In genomic region chr1:115140442-115141144, GRCh38 we compare ENCODE assay signal across 30 cellular contexts.
"Had no signal": no experiment of that assay in that cellular context is flagged by ENCODE, and none has a peak within 500 bp of the region (broad histone marks: within the 10 kb centered on the region; RNA-seq: fewer than 3 reads in every experiment).

No MANE protein-coding gene starts in this region.

- H3K36me3 ChIP-seq: brain microvascular endothelial cell, cardiac muscle cell, MG63 had no signal

- H3K27ac Mint-ChIP-seq: activated B cell treated with CpG ODN at 0.5 μM for 24 hours; activated CD4-positive, alpha-beta memory T cell treated with anti-CD3 and anti-CD28 coated beads for 36 hours; activated CD4-positive, alpha-beta T cell treated with anti-CD3 and anti-CD28 coated beads, Interleukin-2, amount 10 ng/mL, durations not matched to agents 7 days and 5 days; activated naive CD4-positive, alpha-beta T cell treated with anti-CD3 and anti-CD28 coated beads, Interleukin-2, amount 50 U/mL, for 72 hours; activated naive CD8-positive, alpha-beta T cell treated with anti-CD3 and anti-CD28 coated beads, Interleukin-2, amount 50 U/mL, for 24 hours; T-cell had no signal

- H3K27ac ChIP-seq: brain microvascular endothelial cell, cardiac muscle cell, SK-N-MC had no signal

- H3K27me3 ChIP-seq: brain microvascular endothelial cell, cardiac muscle cell, MG63 had no signal

- H3K4me3 ChIP-seq: cardiac muscle cell, MG63, SK-N-MC had no signal

- H3K4me3 Mint-ChIP-seq: activated B cell treated with CpG ODN at 0.5 μM for 24 hours; activated CD4-positive, alpha-beta memory T cell treated with anti-CD3 and anti-CD28 coated beads for 36 hours; activated CD4-positive, alpha-beta T cell treated with anti-CD3 and anti-CD28 coated beads, Interleukin-2, amount 10 ng/mL, durations not matched to agents 7 days and 5 days; activated naive CD8-positive, alpha-beta T cell treated with anti-CD3 and anti-CD28 coated beads, Interleukin-2, amount 50 U/mL, for 24 hours; activated T-cell treated with anti-CD3 and anti-CD28 coated beads, Interleukin-2, amount 50 U/mL, for 4 hours; T-cell had no signal

- DNase-seq: activated B cell treated with CpG ODN at 0.5 μM for 24 hours; activated CD4-positive, alpha-beta memory T cell treated with anti-CD3 and anti-CD28 coated beads for 36 hours; activated CD4-positive, alpha-beta T cell treated with anti-CD3 and anti-CD28 coated beads, Interleukin-2, amount 10 ng/mL, durations not matched to agents 7 days and 5 days; activated CD8-positive, alpha-beta memory T cell treated with anti-CD3 and anti-CD28 coated beads for 24 hours; activated effector memory CD4-positive, alpha-beta T cell treated with anti-CD3 and anti-CD28 coated beads, Interleukin-2, amount 50 U/mL, for 16 hours; activated naive CD4-positive, alpha-beta T cell treated with Interleukin-2 at 50 U/mL for 16 hours; activated naive CD8-positive, alpha-beta T cell treated with anti-CD3 and anti-CD28 coated beads, Interleukin-2, amount 50 U/mL, for 24 hours; activated T-cell treated with anti-CD3 and anti-CD28 coated beads, Interleukin-2, amount 50 U/mL, for 4 hours; amygdala; brain microvascular endothelial cell; MG63; MV-4-11; NCI-H1092 treated with DMSO at 0.1 percent for 48 hours; NCI-H1436; NCI-H1694 treated with DMSO at 0.1 percent for 48 hours; NCI-H2171 treated with DMSO at 0.1 percent for 48 hours; NCI-H226; NCI-H526 treated with DMSO at 0.1 percent for 48 hours; NCI-H82; OCI-M1; RPMI8226; T-cell; T-helper 2 cell; T1000 had no signal

- H3K4me1 Mint-ChIP-seq: activated CD4-positive, alpha-beta T cell treated with anti-CD3 and anti-CD28 coated beads, Interleukin-2, amount 10 ng/mL, durations not matched to agents 7 days and 5 days had no signal

- ATAC-seq: activated naive CD4-positive, alpha-beta T cell treated with anti-CD3 and anti-CD28 coated beads, Interleukin-2, amount 50 U/mL, for 72 hours; activated naive CD8-positive, alpha-beta T cell treated with anti-CD3 and anti-CD28 coated beads, Interleukin-2, amount 50 U/mL, for 24 hours; activated T-cell treated with anti-CD3 and anti-CD28 coated beads, Interleukin-2, amount 50 U/mL, for 4 hours; Panc1; Right ventricle myocardium inferior; T-cell had no signal

- FAIRE-seq: TTC549 had no signal

- H3K9me3 ChIP-seq: MG63 had no signal

- H3K36me3 Mint-ChIP-seq: activated CD4-positive, alpha-beta memory T cell treated with anti-CD3 and anti-CD28 coated beads for 36 hours; activated naive CD4-positive, alpha-beta T cell treated with anti-CD3 and anti-CD28 coated beads, Interleukin-2, amount 50 U/mL, for 72 hours; T-cell had no signal

- H3K9me3 Mint-ChIP-seq: activated B cell treated with CpG ODN at 0.5 μM for 24 hours; activated CD4-positive, alpha-beta memory T cell treated with anti-CD3 and anti-CD28 coated beads for 36 hours; activated CD4-positive, alpha-beta T cell treated with anti-CD3 and anti-CD28 coated beads, Interleukin-2, amount 10 ng/mL, durations not matched to agents 7 days and 5 days; activated naive CD4-positive, alpha-beta T cell treated with anti-CD3 and anti-CD28 coated beads, Interleukin-2, amount 50 U/mL, for 72 hours; activated naive CD8-positive, alpha-beta T cell treated with anti-CD3 and anti-CD28 coated beads, Interleukin-2, amount 50 U/mL, for 24 hours; activated T-cell treated with anti-CD3 and anti-CD28 coated beads, Interleukin-2, amount 50 U/mL, for 4 hours; T-cell had no signal
